In the genomic region with DNA sequence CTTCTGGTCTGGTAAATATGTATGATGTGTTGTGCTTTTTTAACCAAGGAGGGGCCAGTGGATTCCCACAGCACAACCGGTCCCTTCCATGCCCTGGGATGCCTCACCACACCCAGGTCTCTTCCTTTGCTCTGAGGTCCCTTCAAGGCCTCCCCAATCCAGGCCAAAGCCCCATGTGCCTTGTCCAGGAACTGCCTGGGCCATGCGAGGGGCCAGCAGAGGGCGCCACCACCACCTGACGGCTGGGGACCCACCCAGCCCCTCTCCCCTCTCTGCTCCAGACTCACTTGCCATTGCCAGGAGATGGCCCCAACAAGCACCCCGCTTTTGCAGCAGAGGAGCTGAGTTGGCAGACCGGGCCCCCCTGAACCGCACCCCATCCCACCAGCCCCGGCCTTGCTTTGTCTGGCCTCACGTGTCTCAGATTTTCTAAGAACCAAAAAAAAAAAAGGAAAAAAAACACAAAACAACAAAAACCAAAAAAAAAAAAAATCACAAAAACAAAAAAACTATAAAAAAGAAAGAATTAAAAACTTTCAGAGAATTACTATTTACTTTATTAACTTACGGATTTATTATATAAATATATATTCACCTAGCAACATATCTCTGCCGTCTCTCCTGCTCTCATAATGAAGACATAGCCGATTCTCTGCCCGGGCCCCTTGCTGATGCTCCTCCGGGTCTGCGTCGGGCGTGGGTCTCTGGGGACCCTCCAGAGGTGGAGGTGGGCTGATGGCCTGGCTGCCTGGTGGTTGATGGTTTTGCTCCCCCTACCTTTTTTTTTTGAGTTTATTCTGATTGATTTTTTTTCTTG, we compare ENCODE assay signal across 8 cellular contexts. TPM values are rescaled to one million over a fixed set of nuclear protein-coding genes. Genes with fewer than 3 reads are reported as not detected.
DNase-seq lines count a peak whose midpoint lies in the region; ATAC-seq, FAIRE-seq and TF ChIP-seq lines count a peak whose summit lies in the region.

No MANE protein-coding gene starts in this region.

- ATAC-seq in A549 (peak; percentile 15 to 71; a peak in 5 of 6 replicates), GM21515 (IDR thresholded peaks at IDR 0.05; ENCODE audit: unreplicated experiment) (no peak)

- H3K27me3 Mint-ChIP-seq in neural progenitor cell (ENCODE audit: insufficient read depth, low read depth) = peaks cover 5% of the 10 kb centered on the region

- TF ChIP-seq CTCF in A549 (IDR thresholded peaks at IDR 0.05) (peak; percentile 98), epithelial cell of esophagus (IDR thresholded peaks at IDR 0.05; ENCODE audit: insufficient read depth, low read depth, low read length, missing control alignments) (peak; percentile 78), neural progenitor cell (IDR thresholded peaks at IDR 0.05) (peak; percentile 96), tibial artery (IDR thresholded peaks at IDR 0.05) (peak; percentile 65 to 76)

- peaks cover 5% of the 10 kb centered on the region for H3K4me1 Mint-ChIP-seq in neural progenitor cell

- H3K4me2 ChIP-seq in A549 (0 out of 3 replicates have a peak overlapping the region, but pooled peaks have one; percentile 7), neural progenitor cell (no peak overlapping the region)

- H4K20me1 ChIP-seq in neural progenitor cell (ENCODE audit: low read depth) = peaks cover 13% of the 10 kb centered on the region

- TF ChIP-seq POLR2A in A549 (IDR thresholded peaks at IDR 0.05; ENCODE audit: low read length) = no peak
- no peak for TF ChIP-seq POLR2A in GM12891 (IDR thresholded peaks at IDR 0.05; ENCODE audit: low read depth, low read length)

- H3K4me1 ChIP-seq in A549 = peaks cover 84% of the 10 kb centered on the region
- peaks cover 6% of the 10 kb centered on the region for H3K4me1 ChIP-seq in neural progenitor cell
- H3K4me1 ChIP-seq in tibial artery = peaks cover 0 to 59% (median 32%) of the 10 kb centered on the region in 4 donors

- TF ChIP-seq RAD21 in A549 (conservative IDR thresholded peaks at IDR 0.05 in 1 of 2, IDR thresholded peaks at IDR 0.05 in 1 of 2) = peak; percentile 81 to 87

- no peak overlapping the region for H3K9ac ChIP-seq in neural progenitor cell

- H3K9me3 ChIP-seq in A549 (no peaks in the 10 kb centered on the region), neural progenitor cell (ENCODE audit: low read depth) (no peaks in the 10 kb centered on the region), tibial artery (no peaks in the 10 kb centered on the region)

- intact Hi-C loops in tibial artery (cut with DNase I; ENCODE audit: low total_unique reads) = loop anchor here (5.0 kb wide), 1 partner anchor 83 kb away; a partner anchor contains a TSS

- CTCF ChIA-PET in A549 (lab: Yijun Ruan, JAX) = interaction anchor here (0.6 to 38.0 kb wide), 28 partner anchors 8 to 201 kb away, joined by 3 to 764 read pairs (median 4); a partner anchor contains a TSS

- H3K79me2 ChIP-seq in neural progenitor cell (ENCODE audit: low read depth) = no peaks in the 10 kb centered on the region

- H3K27me3 ChIP-seq in neural progenitor cell (no peaks in the 10 kb centered on the region), tibial artery (no peaks in the 10 kb centered on the region)

- H3K9me3 Mint-ChIP-seq in neural progenitor cell = no peaks in the 10 kb centered on the region

- POLR2A ChIA-PET in A549 (lab: Yijun Ruan, JAX) = interaction anchor here (0.6 kb wide), 1 partner anchor 84 kb away, joined by 3 read pairs; no protein-coding TSS in a partner anchor

- peaks cover 11% of the 10 kb centered on the region for H3K36me3 Mint-ChIP-seq in neural progenitor cell

- H3K27ac Mint-ChIP-seq in neural progenitor cell = no peak overlapping the region

- peak overlapping the region; percentile 53 to 84; a peak in 5 of 6 replicates for H3K27ac ChIP-seq in A549
- no peak overlapping the region for H3K27ac ChIP-seq in neural progenitor cell
- peak overlapping the region; percentile 72 to 91 for H3K27ac ChIP-seq in tibial artery

- H3K4me3 Mint-ChIP-seq in neural progenitor cell = peak overlapping the region; percentile 30

- WGBS in A549 (ENCODE audit: missing lambda C conversion rate) = 67% methylated on average over 17 of the region's 17 CpGs

- FAIRE-seq in A549 (lab: Jason Lieb, UNC) = peak; percentile 84
- FAIRE-seq in GM12891 (lab: Jason Lieb, UNC) = peak; percentile 87

- DNase-seq in A549 (ENCODE audit: low read depth in 1 of 2, low spot score in 1 of 2) (peak; percentile 89 to 90), GM12891 (ENCODE audit: insufficient read length, low spot score) (peak; percentile 77), NCI-H69 (lab: John Stamatoyannopoulos, UW) (peak; percentile 74), epithelial cell of esophagus (ENCODE audit: low read depth) (peak; percentile 60), neural progenitor cell (ENCODE audit: low spot score) (peak; percentile 88), tibial artery (peak in 1 of 2 donors; percentile 77)
- peak; percentile 33 to 70 (median 66) for DNase-seq in activated CD8-positive, alpha-beta memory T cell treated with anti-CD3 and anti-CD28 coated beads for 48 hours (ENCODE audit: low read depth in 2 of 3, low spot score in 2 of 3)

- no peaks in the 10 kb centered on the region for H3K36me3 ChIP-seq in neural progenitor cell
- H3K36me3 ChIP-seq in tibial artery = peaks cover 57 to 70% (median 64%) of the 10 kb centered on the region in 3 donors

- peaks cover 20% of the 10 kb centered on the region for H3F3A ChIP-seq in neural progenitor cell (ENCODE audit: low read depth)

- H2AFZ ChIP-seq in neural progenitor cell (replicated peaks) = no peak overlapping the region

- H3K4me3 ChIP-seq in A549 (no peak overlapping the region), epithelial cell of esophagus (ENCODE audit: low read length) (no peak overlapping the region), neural progenitor cell (no peak overlapping the region), tibial artery (no peak overlapping the region)

- no peak for TF ChIP-seq EP300 in A549 (IDR thresholded peaks at IDR 0.05)

TF ChIP-seq in A549, 52 proteins besides CTCF, POLR2A, EP300 and RAD21 (continues in another document):
- TF ChIP-seq RCOR1 (IDR thresholded peaks at IDR 0.05; ENCODE audit: low read depth, low read length) (0 out of 2 replicates have a peak, but pooled peaks have one; percentile 18), EHF (CRISPR knock-in tag; IDR thresholded peaks at IDR 0.05) (no peak), BHLHE40 (IDR thresholded peaks at IDR 0.05; ENCODE audit: low read depth, low read length) (no peak), JUN (IDR thresholded peaks at IDR 0.05) (peak; percentile 31 to 55; a peak in 2 of 5 replicates), MYC (IDR thresholded peaks at IDR 0.05; ENCODE audit: borderline replicate concordance, low read length) (peak; percentile 75; the same call in 1 of the 2 replicates)
- TF ChIP-seq, protein P1, sequence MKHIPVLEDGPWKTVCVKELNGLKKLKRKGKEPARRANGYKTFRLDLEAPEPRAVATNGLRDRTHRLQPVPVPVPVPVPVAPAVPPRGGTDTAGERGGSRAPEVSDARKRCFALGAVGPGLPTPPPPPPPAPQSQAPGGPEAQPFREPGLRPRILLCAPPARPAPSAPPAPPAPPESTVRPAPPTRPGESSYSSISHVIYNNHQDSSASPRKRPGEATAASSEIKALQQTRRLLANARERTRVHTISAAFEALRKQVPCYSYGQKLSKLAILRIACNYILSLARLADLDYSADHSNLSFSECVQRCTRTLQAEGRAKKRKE (CRISPR knock-in tag; IDR thresholded peaks at IDR 0.05; ENCODE audit: low read depth) = 0 out of 2 replicates have a peak, but pooled peaks have one; percentile 53

TF ChIP-seq in GM12891, 5 proteins besides CTCF, POLR2A, EP300 and RAD21:
- TF ChIP-seq POU2F2 (IDR thresholded peaks at IDR 0.05; ENCODE audit: low read depth, low read length) (no peak), POLR2AphosphoS5 (IDR thresholded peaks at IDR 0.05; ENCODE audit: low read depth, low read length) (no peak), PAX5 (IDR thresholded peaks at IDR 0.05; ENCODE audit: insufficient read depth, low read length, severe bottlenecking) (no peak), SPI1 (IDR thresholded peaks at IDR 0.05; ENCODE audit: low read depth, low read length) (no peak), TAF1 (IDR thresholded peaks at IDR 0.05; ENCODE audit: low read depth, low read length) (no peak)

RNA-seq across cellular contexts. Expression of a gene that starts 14.4 kb away (rescaled TPM):
- polyA plus RNA-seq in A549 (2011; rRNA removed) (10.0 and 12.3 TPM in 2 replicates), A549 (2017; fragmentation: RNase III; extraction: RNeasy Plus Mini Kit Qiagen cat#74134 plus additional on column Dnase treatment) (8.6 to 11.7 TPM (median 11.0 TPM) in 3 replicates)
- polyA plus RNA-seq in A549 (2012; cell fraction: cytosol; rRNA removed) = 10.0 and 10.2 TPM in 2 replicates
- polyA plus RNA-seq in A549 (2012; cell fraction: nucleus; rRNA removed) = 33.2 and 34.8 TPM in 2 replicates
- 3.2 and 7.1 TPM in 2 replicates for polyA minus RNA-seq in A549 (2011; rRNA and poly(A)+ RNA removed)
- 5.3 TPM for polyA plus RNA-seq in GM12891 (2012; ENCODE audit: low read depth, missing spikeins)
- 1.0 and 4.9 TPM in 2 replicates for total RNA-seq in neural progenitor cell (ENCODE audit: low replicate concordance)

RNA-seq across cellular contexts. Expression of a gene that starts 43.5 kb away (rescaled TPM):
- not detected in 2 replicates for polyA plus RNA-seq in A549 (2011; rRNA removed)
- polyA plus RNA-seq in A549 (2012; cell fraction: cytosol; rRNA removed) = 0.19 TPM in 1 of 2 replicates, not detected in the other
- polyA plus RNA-seq in A549 (2012; cell fraction: nucleus; rRNA removed) = not detected in 2 replicates
- not detected in 3 replicates for polyA plus RNA-seq in A549 (2017; fragmentation: RNase III; extraction: RNeasy Plus Mini Kit Qiagen cat#74134 plus additional on column Dnase treatment)
- polyA minus RNA-seq in A549 (2011; rRNA and poly(A)+ RNA removed) = not detected in 2 replicates
- not detected for polyA plus RNA-seq in GM12891 (2012; ENCODE audit: low read depth, missing spikeins)
- total RNA-seq in neural progenitor cell (ENCODE audit: low replicate concordance) = not detected in 2 replicates

RNA-seq across cellular contexts. Expression of a gene that starts 59.1 kb away (rescaled TPM):
- polyA plus RNA-seq in A549 (2011; rRNA removed) (0.27 TPM in 1 of 2 replicates, not detected in the other), A549 (2017; fragmentation: RNase III; extraction: RNeasy Plus Mini Kit Qiagen cat#74134 plus additional on column Dnase treatment) (not detected in 3 replicates)
- polyA plus RNA-seq in A549 (2012; cell fraction: cytosol; rRNA removed) = 0.25 and 0.38 TPM in 2 replicates
- 0.29 TPM in 1 of 2 replicates, not detected in the other for polyA plus RNA-seq in A549 (2012; cell fraction: nucleus; rRNA removed)
- not detected in 2 replicates for polyA minus RNA-seq in A549 (2011; rRNA and poly(A)+ RNA removed)
- polyA plus RNA-seq in GM12891 (2012; ENCODE audit: low read depth, missing spikeins) = 0.51 TPM
- total RNA-seq in neural progenitor cell (ENCODE audit: low replicate concordance) = not detected in 2 replicates
